Comparison of ENCODE assay signal across 8 cellular contexts in genomic region chr5:34245813-34246212, GRCh38.
DNase-seq lines count a peak whose midpoint lies in the region; ATAC-seq and TF ChIP-seq lines count a peak whose summit lies in the region.
"Not testable (repeated sequence)": the region's sequence is repeated elsewhere in the genome, so short reads cannot be mapped to it uniquely, and the experiment has no call there.

No MANE protein-coding gene starts in this region.

- DNase-seq in COLO668 (lab: John Stamatoyannopoulos, UW; ENCODE audit: unreplicated experiment) (peak; percentile 33), NCI-H2196 treated with DMSO at 0.1 percent for 48 hours (lab: John Stamatoyannopoulos, UW; ENCODE audit: unreplicated experiment) (peak; percentile 28), astrocyte of the spinal cord (ENCODE audit: low read depth, low spot score) (peak; percentile 1), foreskin fibroblast (peak; percentile 5 to 25)
- not testable (repeated sequence) for DNase-seq in T-helper 17 cell; neural progenitor cell (ENCODE audit: low spot score); tibial artery

- intact Hi-C loops in tibial artery (cut with DNase I; ENCODE audit: low total_unique reads), result not testable (repeated sequence)

- peak overlapping the region; percentile 22; the same call in 1 of the 2 replicates for H2AFZ ChIP-seq in KMS-11 (ENCODE audit: low read depth)
- H2AFZ ChIP-seq in neural progenitor cell (replicated peaks), result not testable (repeated sequence)

- H3K27ac ChIP-seq in KMS-11, result peak overlapping the region; percentile 63
- not testable (repeated sequence) for H3K27ac ChIP-seq in neural progenitor cell
- peak overlapping the region; percentile 57 to 66 for H3K27ac ChIP-seq in tibial artery

- H3K4me1 ChIP-seq in KMS-11 (ENCODE audit: low read depth, poor library complexity, severe bottlenecking); neural progenitor cell; tibial artery: not testable (repeated sequence)

- H3K4me3 Mint-ChIP-seq in T-helper 17 cell, result peak overlapping the region; percentile 73
- peak overlapping the region; percentile 63 for H3K4me3 Mint-ChIP-seq in neural progenitor cell

- H4K20me1 ChIP-seq in KMS-11 (ENCODE audit: insufficient read depth); neural progenitor cell (ENCODE audit: low read depth): not testable (repeated sequence)

- not testable (repeated sequence) for H3K4me1 Mint-ChIP-seq in T-helper 17 cell, neural progenitor cell

- peak overlapping the region; percentile 71 for H3K4me2 ChIP-seq in KMS-11
- H3K4me2 ChIP-seq in neural progenitor cell, result not testable (repeated sequence)

- not testable (repeated sequence) for H3K4me3 ChIP-seq in KMS-11 (IDR thresholded peaks at IDR 0.05; ENCODE audit: insufficient read depth, low read depth, low read length); astrocyte of the spinal cord (ENCODE audit: low read depth, low read length); neural progenitor cell
- peak overlapping the region; percentile 29 to 50 for H3K4me3 ChIP-seq in foreskin fibroblast (ENCODE audit: low read depth in 1 of 2, low read length in 2 of 2)
- peak overlapping the region; percentile 28 to 29 for H3K4me3 ChIP-seq in tibial artery

- not testable (repeated sequence) for H3K9me3 ChIP-seq in T-helper 17 cell (ENCODE audit: control insufficient read depth, low read length, poor library complexity, severe bottlenecking); neural progenitor cell (ENCODE audit: low read depth); tibial artery

- H3K27ac Mint-ChIP-seq in T-helper 17 cell, result peak overlapping the region; percentile 45
- H3K27ac Mint-ChIP-seq in neural progenitor cell, result not testable (repeated sequence)

- not testable (repeated sequence) for TF ChIP-seq CTCF in KMS-11 (conservative IDR thresholded peaks at IDR 0.05; ENCODE audit: low read depth, low read length); astrocyte of the spinal cord (IDR thresholded peaks at IDR 0.05; ENCODE audit: low read depth, low read length); foreskin fibroblast (IDR thresholded peaks at IDR 0.05; ENCODE audit: low read depth, low read length); neural progenitor cell (IDR thresholded peaks at IDR 0.05); tibial artery (IDR thresholded peaks at IDR 0.05)

- H3K9ac ChIP-seq in KMS-11, result peak overlapping the region; percentile 47; the same call in 1 of the 2 replicates
- not testable (repeated sequence) for H3K9ac ChIP-seq in neural progenitor cell

- H3F3A ChIP-seq in neural progenitor cell (ENCODE audit: low read depth), result not testable (repeated sequence)

- not testable (repeated sequence) for H3K27me3 Mint-ChIP-seq in T-helper 17 cell; neural progenitor cell (ENCODE audit: insufficient read depth, low read depth)

- not testable (repeated sequence) for ATAC-seq in T-helper 17 cell

- peaks cover 10% of the 10 kb centered on the region; the same call in 1 of the 2 replicates for H3K79me2 ChIP-seq in KMS-11 (ENCODE audit: insufficient read depth, low read depth)
- H3K79me2 ChIP-seq in neural progenitor cell (ENCODE audit: low read depth), result peaks cover 27% of the 10 kb centered on the region

- not testable (repeated sequence) for H3K27me3 ChIP-seq in KMS-11 (ENCODE audit: insufficient read depth, low read depth); neural progenitor cell; tibial artery

- H3K36me3 ChIP-seq in KMS-11 (ENCODE audit: insufficient read depth); neural progenitor cell; tibial artery: not testable (repeated sequence)

- not testable (repeated sequence) for H3K9me3 Mint-ChIP-seq in neural progenitor cell

- H3K36me3 Mint-ChIP-seq in T-helper 17 cell (ENCODE audit: low read depth); neural progenitor cell: not testable (repeated sequence)

- in situ Hi-C loops in astrocyte of the spinal cord (cut with HindIII; ENCODE audit: low sequenced_read_pairs), result not testable (repeated sequence)
